ENCODE assay signal across 8 cellular contexts in the genomic region with DNA sequence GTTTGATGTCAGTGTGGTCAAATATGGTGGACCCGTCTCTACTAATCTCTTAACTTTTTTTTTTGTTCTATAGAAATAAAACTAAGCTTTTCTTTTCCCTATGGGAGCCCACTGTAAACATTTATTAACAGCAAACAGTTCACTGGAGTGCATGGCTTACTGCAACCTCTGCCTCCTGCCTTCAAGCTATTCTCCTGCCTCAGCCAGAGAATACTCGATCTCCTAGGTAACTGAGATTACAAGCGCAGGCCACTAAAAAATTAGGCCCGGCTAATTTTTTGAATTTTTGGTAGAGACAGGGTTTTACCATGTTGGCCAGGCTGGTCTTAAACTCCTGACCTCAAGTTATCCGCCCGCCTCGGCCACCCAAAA.
DNase-seq lines count a peak whose midpoint lies in the region; ATAC-seq, FAIRE-seq and TF ChIP-seq lines count a peak whose summit lies in the region.
"Not testable (repeated sequence)": the region's sequence is repeated elsewhere in the genome, so short reads cannot be mapped to it uniquely, and the experiment has no call there.

No MANE protein-coding gene starts in this region.

- not testable (repeated sequence) for H4K8ac ChIP-seq in trophoblast cell (ENCODE audit: low read depth, low read length)

- not testable (repeated sequence) for H2BK5ac ChIP-seq in trophoblast cell (ENCODE audit: low read depth, low read length, poor library complexity)

- CTCF ChIA-PET in T-cell (lab: Charles Lee); HepG2 (lab: Yijun Ruan, JAX; ENCODE audit: low intra/inter-chr PET ratio, low total read pairs): not testable (repeated sequence)

- peaks cover 13% of the 10 kb centered on the region for H3K4me1 ChIP-seq in DND-41 (ENCODE audit: insufficient read depth, low read length)
- not testable (repeated sequence) for H3K4me1 ChIP-seq in endocrine pancreas (ENCODE audit: control insufficient read depth, insufficient read depth, low read length); HepG2 (ENCODE audit: insufficient read depth, low read length); trophoblast cell (ENCODE audit: control insufficient read depth in 1 of 2, insufficient read depth in 2 of 2, low read length in 2 of 2); urinary bladder (ENCODE audit: insufficient read depth)

- H3K36me3 Mint-ChIP-seq in IgD-negative memory B cell; T-cell; activated naive CD8-positive, alpha-beta T cell treated with anti-CD3 and anti-CD28 coated beads, Interleukin-2, amount 10 ng/mL, durations not matched to agents 7 days and 5 days: not testable (repeated sequence)

- H3K36me3 ChIP-seq in DND-41 (ENCODE audit: insufficient read depth, low read length); endocrine pancreas (ENCODE audit: control insufficient read depth, insufficient read depth, low read length); HepG2 (replicated peaks in 1 of 2; ENCODE audit: control insufficient read depth in 1 of 2, insufficient read depth in 2 of 2, low read length in 2 of 2); trophoblast cell (ENCODE audit: control insufficient read depth in 1 of 2, insufficient read depth in 2 of 2, low read length in 2 of 2); urinary bladder (ENCODE audit: insufficient read depth): not testable (repeated sequence)

- peak overlapping the region; percentile 36; the same call in 1 of the 2 replicates for H2AFZ ChIP-seq in DND-41 (ENCODE audit: low read depth, low read length)
- H2AFZ ChIP-seq in HepG2 (ENCODE audit: low read length); trophoblast cell (ENCODE audit: insufficient read depth, low read length, poor library complexity): not testable (repeated sequence)

- BruUV-seq in HepG2 (replicated peaks; lab: Mats Ljungman, UMichigan) = not testable (repeated sequence)

- H3K4me2 ChIP-seq in DND-41 (ENCODE audit: insufficient read depth, low read length) (peak overlapping the region; percentile 71), HepG2 (ENCODE audit: low read depth, low read length) (peak overlapping the region; percentile 78)
- H3K4me2 ChIP-seq in trophoblast cell (ENCODE audit: low read length) = not testable (repeated sequence)

- not testable (repeated sequence) for TF ChIP-seq POLR2A in HepG2 (IDR thresholded peaks at IDR 0.05; ENCODE audit: insufficient read depth in 1 of 2, low read depth in 2 of 2, low read length in 2 of 2)

- H3K18ac ChIP-seq in trophoblast cell (ENCODE audit: low read length) = not testable (repeated sequence)

- H3K4ac ChIP-seq in trophoblast cell (ENCODE audit: low read depth, low read length) = not testable (repeated sequence)

- POLR2A ChIA-PET in T-cell (lab: Charles Lee) = interaction anchor here in 1 of 2 donors (0.6 kb wide), 1 partner anchor 30 kb away, joined by 3 read pairs; no protein-coding TSS in a partner anchor
- POLR2A ChIA-PET in activated naive CD8-positive, alpha-beta T cell treated with anti-CD3 and anti-CD28 coated beads, Interleukin-2, amount 10 ng/mL, durations not matched to agents 7 days and 5 days (lab: Charles Lee) = interaction anchor here (1.4 to 3.9 kb wide), 3 partner anchors 15 to 119 kb away, joined by 8 to 22 read pairs (median 16); no protein-coding TSS in a partner anchor
- POLR2A ChIA-PET in HepG2 (lab: Yijun Ruan, JAX) = interaction anchor here (0.9 to 1.7 kb wide), 4 partner anchors 14 to 120 kb away, joined by 4 to 23 read pairs (median 6); no protein-coding TSS in a partner anchor

- H3K4me3 Mint-ChIP-seq in IgD-negative memory B cell (peak overlapping the region; percentile 87 to 99 (median 98)), T-cell (peak overlapping the region; percentile 86 to 98 (median 97))
- peak overlapping the region; percentile 98 for H3K4me3 Mint-ChIP-seq in activated naive CD8-positive, alpha-beta T cell treated with anti-CD3 and anti-CD28 coated beads, Interleukin-2, amount 10 ng/mL, durations not matched to agents 7 days and 5 days

- not testable (repeated sequence) for TF ChIP-seq CTCF in DND-41 (IDR thresholded peaks at IDR 0.05; ENCODE audit: borderline replicate concordance, extremely low read depth, low read length, poor library complexity, severe bottlenecking); HepG2 (CRISPR knock-in tag; IDR thresholded peaks at IDR 0.05)

- not testable (repeated sequence) for H3K9me3 ChIP-seq in DND-41 (ENCODE audit: insufficient read depth, low read length, severe bottlenecking); endocrine pancreas (ENCODE audit: control insufficient read depth, low read length); HepG2 (ENCODE audit: low read length); trophoblast cell (ENCODE audit: insufficient read depth, low read depth, low read length)

- H3K79me1 ChIP-seq in trophoblast cell (ENCODE audit: low read length) = not testable (repeated sequence)

- peaks cover 8 to 13% (median 10%) of the 10 kb centered on the region in 3 donors for H3K4me1 Mint-ChIP-seq in IgD-negative memory B cell
- peaks cover 43 to 49% (median 47%) of the 10 kb centered on the region in 3 donors for H3K4me1 Mint-ChIP-seq in T-cell
- peaks cover 15% of the 10 kb centered on the region for H3K4me1 Mint-ChIP-seq in activated naive CD8-positive, alpha-beta T cell treated with anti-CD3 and anti-CD28 coated beads, Interleukin-2, amount 10 ng/mL, durations not matched to agents 7 days and 5 days

- not testable (repeated sequence) for H4K91ac ChIP-seq in trophoblast cell (ENCODE audit: low read depth, low read length)

- H3K27ac Mint-ChIP-seq in IgD-negative memory B cell (peak overlapping the region; percentile 79 to 100 (median 98)), T-cell (peak overlapping the region; percentile 99)
- peak overlapping the region; percentile 99 for H3K27ac Mint-ChIP-seq in activated naive CD8-positive, alpha-beta T cell treated with anti-CD3 and anti-CD28 coated beads, Interleukin-2, amount 10 ng/mL, durations not matched to agents 7 days and 5 days

- not testable (repeated sequence) for H3K79me2 ChIP-seq in DND-41 (ENCODE audit: insufficient read depth, low read length); HepG2 (ENCODE audit: insufficient read depth, low read length); trophoblast cell (ENCODE audit: control insufficient read depth, insufficient read depth, low read length, poor library complexity)

- not testable (repeated sequence) for H3K27ac ChIP-seq in DND-41 (ENCODE audit: low read length); trophoblast cell (ENCODE audit: low read depth, low read length); urinary bladder (ENCODE audit: low read depth)
- H3K27ac ChIP-seq in HepG2 (ENCODE audit: extremely low read length, insufficient read depth, low read length) = peak overlapping the region; percentile 65

- not testable (repeated sequence) for FAIRE-seq in HepG2 (lab: Jason Lieb, UNC)

- peak overlapping the region; percentile 57 for H3K9ac ChIP-seq in DND-41 (ENCODE audit: low read depth, low read length)
- not testable (repeated sequence) for H3K9ac ChIP-seq in endocrine pancreas (ENCODE audit: control insufficient read depth, insufficient read depth, low read length); trophoblast cell (ENCODE audit: low read length)
- peak overlapping the region; percentile 79; the same call in 1 of the 2 replicates for H3K9ac ChIP-seq in HepG2 (ENCODE audit: insufficient read depth, low read depth, low read length)

- not testable (repeated sequence) for DNase-seq in DND-41; activated naive CD8-positive, alpha-beta T cell treated with anti-CD3 and anti-CD28 coated beads, Interleukin-2, amount 10 ng/mL, durations not matched to agents 7 days and 5 days; HepG2 (ENCODE audit: low spot score)
- DNase-seq in T-cell = peak in 1 of 34 experiments; percentile 10
- DNase-seq in trophoblast cell = peak; percentile 18 to 53

- not testable (repeated sequence) for H2AK5ac ChIP-seq in trophoblast cell (ENCODE audit: low read length)

- WGBS in HepG2 (ENCODE audit: low lambda C conversion rate) = 0% methylated on average over 3 of the region's 7 CpGs
- WGBS in trophoblast cell (ENCODE audit: extremely low coverage, insufficient coverage, insufficient read length) = no CpG with 5 or more reads among the region's 7 CpGs
- WGBS in urinary bladder = 39% methylated on average over 4 of the region's 7 CpGs

- H4K20me1 ChIP-seq in DND-41 (ENCODE audit: insufficient read depth, low read length); HepG2 (ENCODE audit: insufficient read depth, low read length): not testable (repeated sequence)

- not testable (repeated sequence) for H3K9me3 Mint-ChIP-seq in IgD-negative memory B cell; T-cell; activated naive CD8-positive, alpha-beta T cell treated with anti-CD3 and anti-CD28 coated beads, Interleukin-2, amount 10 ng/mL, durations not matched to agents 7 days and 5 days

- not testable (repeated sequence) for H3K14ac ChIP-seq in trophoblast cell (ENCODE audit: low read length)

- not testable (repeated sequence) for TF ChIP-seq RAD21 in HepG2 (CRISPR knock-in tag; IDR thresholded peaks at IDR 0.05)

- in situ Hi-C loops in HepG2 (cut with HindIII; ENCODE audit: extremely low pct_ligation_motif_present, low pct_unique_long_range_greater_than_20kb) = not testable (repeated sequence)

- intact Hi-C loops in HepG2 (cut with micrococcal nuclease; ENCODE audit: unreplicated experiment) = not testable (repeated sequence)

- H3K27me3 Mint-ChIP-seq in IgD-negative memory B cell; T-cell; activated naive CD8-positive, alpha-beta T cell treated with anti-CD3 and anti-CD28 coated beads, Interleukin-2, amount 10 ng/mL, durations not matched to agents 7 days and 5 days: not testable (repeated sequence)

- H2BK120ac ChIP-seq in trophoblast cell (ENCODE audit: insufficient read depth, low read length, poor library complexity) = not testable (repeated sequence)

- H2BK12ac ChIP-seq in trophoblast cell (ENCODE audit: low read length) = not testable (repeated sequence)

- H3K4me3 ChIP-seq in DND-41 (ENCODE audit: low read depth in 1 of 2, low read length in 2 of 2) = peak overlapping the region in 1 of 2 experiments; percentile 60; a peak in 3 of 4 replicates
- peak overlapping the region; percentile 86 for H3K4me3 ChIP-seq in endocrine pancreas (ENCODE audit: control insufficient read depth, insufficient read depth, low read length)
- H3K4me3 ChIP-seq in HepG2 (replicated peaks in 1 of 3; ENCODE audit: insufficient read depth in 1 of 3, low read depth in 2 of 3, low read length in 3 of 3) = peak overlapping the region; percentile 69 to 83 (median 78); a peak in 5 of 6 replicates
- not testable (repeated sequence) for H3K4me3 ChIP-seq in trophoblast cell (ENCODE audit: low read depth, low read length)
- H3K4me3 ChIP-seq in urinary bladder (ENCODE audit: low read depth, low read length) = peak overlapping the region; percentile 42

- H3K23ac ChIP-seq in trophoblast cell (ENCODE audit: low read length) = not testable (repeated sequence)

- TF ChIP-seq EP300 in HepG2 (IDR thresholded peaks at IDR 0.05; ENCODE audit: low read depth in 2 of 2, low read length in 2 of 2); HepG2 (CRISPR knock-in tag; IDR thresholded peaks at IDR 0.05; ENCODE audit: borderline replicate concordance): not testable (repeated sequence)

- H4K12ac ChIP-seq in trophoblast cell (ENCODE audit: low read depth, low read length) = not testable (repeated sequence)

- not testable (repeated sequence) for ATAC-seq in DND-41 (ENCODE audit: insufficient read depth, low read depth); T-cell (replicated peaks in 1 of 4); activated naive CD8-positive, alpha-beta T cell treated with anti-CD3 and anti-CD28 coated beads, Interleukin-2, amount 10 ng/mL, durations not matched to agents 7 days and 5 days (ENCODE audit: low read depth)
- ATAC-seq in HepG2 = peak; percentile 53

- not testable (repeated sequence) for H3K27me3 ChIP-seq in DND-41 (ENCODE audit: insufficient read depth, low read length, poor library complexity); endocrine pancreas (ENCODE audit: control insufficient read depth, insufficient read depth, low read length); HepG2 (ENCODE audit: control insufficient read depth in 1 of 2, insufficient read depth in 2 of 2, low read length in 2 of 2); trophoblast cell (ENCODE audit: insufficient read depth, low read length)
